29 cellular contexts compared by ENCODE assay signal in the genomic region with DNA sequence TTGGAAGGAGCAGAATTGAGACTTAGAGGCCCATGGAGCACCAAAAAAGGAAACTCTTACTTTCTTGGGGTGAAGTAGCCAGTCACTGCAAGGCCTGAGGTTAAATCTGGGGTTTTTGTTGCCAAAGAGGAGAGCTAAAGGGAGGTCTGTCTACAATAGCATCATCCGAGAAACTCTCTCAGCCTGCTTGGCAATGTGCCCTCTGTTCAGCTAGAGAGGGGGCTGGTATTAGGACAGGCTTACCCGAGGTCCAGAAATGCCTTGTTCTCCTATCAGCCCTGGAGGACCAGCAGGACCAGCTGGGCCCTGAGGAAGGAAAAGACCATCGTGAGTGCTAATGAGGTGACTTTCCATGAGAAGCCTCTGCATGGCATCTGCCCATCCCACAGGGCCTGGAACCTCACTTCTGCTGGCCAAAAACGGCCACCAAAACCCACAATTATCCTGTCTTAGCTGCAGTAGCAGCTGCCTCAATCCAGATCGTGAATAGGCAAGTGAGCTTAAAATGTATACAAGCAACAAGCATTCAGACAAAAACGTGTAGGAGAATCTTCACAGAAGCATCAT.
DNase-seq lines count a peak whose midpoint lies in the region; TF ChIP-seq lines count a peak whose summit lies in the region.
"Had no signal": no experiment of that assay in that cellular context is flagged by ENCODE, and none has a peak within 500 bp of the region (broad histone marks: within the 10 kb centered on the region; RNA-seq: fewer than 3 reads in every experiment).

No MANE protein-coding gene starts in this region.

- H3K4me1 ChIP-seq in GM23248 (ENCODE audit: insufficient read depth) (peaks cover 13% of the 10 kb centered on the region), adipocyte (ENCODE audit: control insufficient read depth, insufficient read depth, low read length) (peaks cover 49% of the 10 kb centered on the region), muscle layer of colon (ENCODE audit: insufficient read depth, low read length) (peaks cover 44% of the 10 kb centered on the region), smooth muscle cell (ENCODE audit: low read depth) (no peaks in the 10 kb centered on the region), PC-9 (replicated peaks; ENCODE audit: insufficient read depth) (no peaks in the 10 kb centered on the region)
- no peaks in the 10 kb centered on the region for H3K4me1 ChIP-seq in CD4-positive, alpha-beta memory T cell (ENCODE audit: insufficient read depth, low read length)
- H3K4me1 ChIP-seq: Caco-2, HAP-1, Peyer's patch, right atrium auricular region, spleen had no signal

- no peak for TF ChIP-seq CTCF in smooth muscle cell (IDR thresholded peaks at IDR 0.05; ENCODE audit: borderline replicate concordance, insufficient read depth, poor library complexity, severe bottlenecking)
- no peak for TF ChIP-seq CTCF in PC-9 (conservative IDR thresholded peaks at IDR 0.05)

- H4K20me1 ChIP-seq in GM23248 (ENCODE audit: insufficient read depth) (no peaks in the 10 kb centered on the region), smooth muscle cell (ENCODE audit: low read depth) (peaks cover 15% of the 10 kb centered on the region), PC-9 (ENCODE audit: insufficient read depth) (no peaks in the 10 kb centered on the region)

- no peaks in the 10 kb centered on the region for H3K9me3 Mint-ChIP-seq in CD4-positive, alpha-beta memory T cell
- H3K9me3 Mint-ChIP-seq: activated CD4-positive, alpha-beta T cell treated with anti-CD3 and anti-CD28 coated beads, Interleukin-2, amount 10 ng/mL, durations not matched to agents 7 days and 5 days; activated T-cell treated with anti-CD3 and anti-CD28 coated beads, Interleukin-2, amount 50 U/mL, for 72 hours; central memory CD8-positive, alpha-beta T cell; effector memory CD8-positive, alpha-beta T cell; mesothelial cell of epicardium; naive thymus-derived CD4-positive, alpha-beta T cell; stimulated activated naive CD8-positive, alpha-beta T cell treated with anti-CD3 and anti-CD28 coated beads, Interleukin-15, amount 100 ng/mL, for 72 hours had no signal

- BruUV-seq in PC-9 (replicated peaks; lab: Mats Ljungman, UMichigan) = no TSS peak

- H2AFZ ChIP-seq in GM23248 (no peak overlapping the region), smooth muscle cell (ENCODE audit: low read depth) (no peak overlapping the region), PC-9 (no peak overlapping the region)

- no peaks in the 10 kb centered on the region for H3K27me3 ChIP-seq in GM23248 (replicated peaks; ENCODE audit: insufficient read depth)
- H3K27me3 ChIP-seq in adipocyte (replicated peaks; ENCODE audit: control insufficient read depth, insufficient read depth, low read length) = no peaks in the 10 kb centered on the region
- H3K27me3 ChIP-seq in muscle layer of colon (ENCODE audit: control insufficient read depth in 1 of 2, insufficient read depth in 2 of 2, low read length in 2 of 2) = no peaks in the 10 kb centered on the region
- H3K27me3 ChIP-seq in smooth muscle cell (ENCODE audit: low read depth) = no peaks in the 10 kb centered on the region
- H3K27me3 ChIP-seq in CD4-positive, alpha-beta memory T cell (ENCODE audit: insufficient read depth, low read length) = no peaks in the 10 kb centered on the region
- H3K27me3 ChIP-seq in PC-9 (ENCODE audit: insufficient read depth, low read depth) = peaks cover 71% of the 10 kb centered on the region
- H3K27me3 ChIP-seq: Peyer's patch, right atrium auricular region had no signal

- CTCF ChIA-PET in CD4-positive, alpha-beta memory T cell (lab: Charles Lee; ENCODE audit: partially characterized antibody) = interaction anchor here (1.0 kb wide), 1 partner anchor 219 kb away, joined by 3 read pairs; no protein-coding TSS in a partner anchor
- CTCF ChIA-PET in PC-9 (lab: Charles Lee) = no interaction called here

- H3K27ac ChIP-seq in GM23248 (peak overlapping the region; percentile 31), muscle layer of colon (ENCODE audit: low read depth, low read length) (peak overlapping the region; percentile 29), smooth muscle cell (ENCODE audit: low read depth) (peak overlapping the region; percentile 65), PC-9 (no peak overlapping the region)
- no peak overlapping the region for H3K27ac ChIP-seq in CD4-positive, alpha-beta memory T cell (ENCODE audit: low read depth, low read length)
- H3K27ac ChIP-seq: C4-2B, heart right ventricle, Peyer's patch, right atrium auricular region, spleen had no signal

- DNase-seq in GM23248 (peak; percentile 43), adipocyte (ENCODE audit: low read depth) (no peak), smooth muscle cell (lab: John Stamatoyannopoulos, UW; ENCODE audit: unreplicated experiment) (no peak), PC-9 (no peak), NCI-H446 treated with DMSO at 0.1 percent for 48 hours (lab: John Stamatoyannopoulos, UW) (no peak)
- no peak for DNase-seq in CD4-positive, alpha-beta memory T cell
- DNase-seq: activated CD4-positive, alpha-beta T cell treated with anti-CD3 and anti-CD28 coated beads, Interleukin-2, amount 10 ng/mL, durations not matched to agents 7 days and 5 days; activated naive CD4-positive, alpha-beta T cell; activated T-cell treated with anti-CD3 and anti-CD28 coated beads, Interleukin-2, amount 50 U/mL, for 72 hours; Caco-2; effector memory CD8-positive, alpha-beta T cell; foreskin melanocyte; GDM1; heart right ventricle; kidney; MM.1S; naive thymus-derived CD4-positive, alpha-beta T cell; NCI-H2029; Peyer's patch; spleen; stimulated activated CD4-positive, alpha-beta T cell treated with anti-CD3 and anti-CD28 coated beads, Interleukin-2, amount 100 ng/mL, for 24 hours; stimulated activated CD8-positive, alpha-beta memory T cell treated with anti-CD3 and anti-CD28 coated beads, Interleukin-4, amount 100 ng/mL, for 48 hours; stimulated activated naive CD8-positive, alpha-beta T cell treated with anti-CD3 and anti-CD28 coated beads, Interleukin-15, amount 100 ng/mL, for 72 hours had no signal

- H3K9ac ChIP-seq in GM23248 (peak overlapping the region; percentile 6; the same call in 1 of the 2 replicates), adipocyte (ENCODE audit: low read length) (peak overlapping the region; percentile 38), muscle layer of colon (ENCODE audit: low read length) (no peak overlapping the region), smooth muscle cell (ENCODE audit: low read depth) (no peak overlapping the region)

- H3K4me1 Mint-ChIP-seq in CD4-positive, alpha-beta memory T cell = no peaks in the 10 kb centered on the region
- H3K4me1 Mint-ChIP-seq: activated CD4-positive, alpha-beta T cell treated with anti-CD3 and anti-CD28 coated beads, Interleukin-2, amount 10 ng/mL, durations not matched to agents 7 days and 5 days; central memory CD8-positive, alpha-beta T cell; stimulated activated naive CD8-positive, alpha-beta T cell treated with anti-CD3 and anti-CD28 coated beads, Interleukin-15, amount 100 ng/mL, for 72 hours had no signal

- no peak overlapping the region for H3K27ac Mint-ChIP-seq in CD4-positive, alpha-beta memory T cell
- H3K27ac Mint-ChIP-seq: activated CD4-positive, alpha-beta T cell treated with anti-CD3 and anti-CD28 coated beads, Interleukin-2, amount 10 ng/mL, durations not matched to agents 7 days and 5 days; activated T-cell treated with anti-CD3 and anti-CD28 coated beads, Interleukin-2, amount 50 U/mL, for 72 hours; effector memory CD8-positive, alpha-beta T cell; naive thymus-derived CD4-positive, alpha-beta T cell; stimulated activated naive CD8-positive, alpha-beta T cell treated with anti-CD3 and anti-CD28 coated beads, Interleukin-15, amount 100 ng/mL, for 72 hours had no signal

- POLR2A ChIA-PET in CD4-positive, alpha-beta memory T cell (lab: Charles Lee; ENCODE audit: partially characterized antibody) = no interaction called here
- POLR2A ChIA-PET in PC-9 (lab: Charles Lee; ENCODE audit: unreplicated experiment) = no interaction called here

- in situ Hi-C loops in GM23248 (cut with MboI) = no loop called here

- H3K4me3 ChIP-seq in GM23248 = no peak overlapping the region
- H3K4me3 ChIP-seq in adipocyte (ENCODE audit: low read length) = no peak overlapping the region
- H3K4me3 ChIP-seq in muscle layer of colon (ENCODE audit: low read depth in 1 of 2, low read length in 2 of 2) = no peak overlapping the region
- no peak overlapping the region for H3K4me3 ChIP-seq in smooth muscle cell
- no peak overlapping the region for H3K4me3 ChIP-seq in CD4-positive, alpha-beta memory T cell (ENCODE audit: low read length in 2 of 2)
- no peak overlapping the region for H3K4me3 ChIP-seq in PC-9
- H3K4me3 ChIP-seq: HAP-1, heart right ventricle, Peyer's patch, right atrium auricular region, spleen had no signal

- peaks cover 99% of the 10 kb centered on the region for H3F3A ChIP-seq in GM23248 (ENCODE audit: insufficient read depth)
- peaks cover 91% of the 10 kb centered on the region for H3F3A ChIP-seq in smooth muscle cell (ENCODE audit: low read depth)
- H3F3A ChIP-seq in PC-9 (ENCODE audit: insufficient read depth, low read depth) = no peaks in the 10 kb centered on the region

- no peaks in the 10 kb centered on the region for H3K36me3 Mint-ChIP-seq in CD4-positive, alpha-beta memory T cell

- no peaks in the 10 kb centered on the region for H3K27me3 Mint-ChIP-seq in CD4-positive, alpha-beta memory T cell
- H3K27me3 Mint-ChIP-seq: activated CD4-positive, alpha-beta T cell treated with anti-CD3 and anti-CD28 coated beads, Interleukin-2, amount 10 ng/mL, durations not matched to agents 7 days and 5 days; central memory CD8-positive, alpha-beta T cell; naive thymus-derived CD4-positive, alpha-beta T cell; stimulated activated naive CD8-positive, alpha-beta T cell treated with anti-CD3 and anti-CD28 coated beads, Interleukin-15, amount 100 ng/mL, for 72 hours had no signal

- H3K36me3 ChIP-seq in GM23248 (ENCODE audit: low read depth) = peaks cover 99% of the 10 kb centered on the region
- peaks cover 100% of the 10 kb centered on the region for H3K36me3 ChIP-seq in adipocyte (ENCODE audit: control insufficient read depth, insufficient read depth, low read length, severe bottlenecking)
- peaks cover 94% of the 10 kb centered on the region for H3K36me3 ChIP-seq in muscle layer of colon (ENCODE audit: insufficient read depth, low read length)
- peaks cover 36% of the 10 kb centered on the region for H3K36me3 ChIP-seq in smooth muscle cell (ENCODE audit: low read depth)
- H3K36me3 ChIP-seq in CD4-positive, alpha-beta memory T cell (ENCODE audit: insufficient read depth, low read length) = no peaks in the 10 kb centered on the region
- H3K36me3 ChIP-seq in PC-9 (ENCODE audit: low read depth) = no peaks in the 10 kb centered on the region
- H3K36me3 ChIP-seq: HAP-1 had no signal

- H3K4me2 ChIP-seq in GM23248 (ENCODE audit: unreplicated experiment) = no peak overlapping the region
- H3K4me2 ChIP-seq in smooth muscle cell = no peak overlapping the region
- H3K4me2 ChIP-seq in PC-9 = no peak overlapping the region

- no peaks in the 10 kb centered on the region for H3K9me2 ChIP-seq in GM23248 (ENCODE audit: insufficient read depth)
- H3K9me2 ChIP-seq in PC-9 (ENCODE audit: insufficient read depth) = no peaks in the 10 kb centered on the region

- intact Hi-C loops in CD4-positive, alpha-beta memory T cell (cut with micrococcal nuclease) = no loop called here
- intact Hi-C loops in PC-9 (cut with micrococcal nuclease; ENCODE audit: unreplicated experiment) = no loop called here

- 49 to 52% methylated on average over 6 of the region's 6 CpGs for WGBS in GM23248 (ENCODE audit: low coverage in 1 of 2, low lambda C conversion rate in 2 of 2, missing lambda C conversion rate in 2 of 2), 2 experiments
- 75% methylated on average over 6 of the region's 6 CpGs for WGBS in smooth muscle cell (ENCODE audit: low lambda C conversion rate)

- H3K79me2 ChIP-seq in GM23248 (ENCODE audit: insufficient read depth) (peaks cover 92% of the 10 kb centered on the region), smooth muscle cell (ENCODE audit: low read depth) (peaks cover 62% of the 10 kb centered on the region), PC-9 (ENCODE audit: low read depth) (no peaks in the 10 kb centered on the region)

- no peak overlapping the region for H3K4me3 Mint-ChIP-seq in CD4-positive, alpha-beta memory T cell
- H3K4me3 Mint-ChIP-seq: activated CD4-positive, alpha-beta T cell treated with anti-CD3 and anti-CD28 coated beads, Interleukin-2, amount 10 ng/mL, durations not matched to agents 7 days and 5 days; activated T-cell treated with anti-CD3 and anti-CD28 coated beads, Interleukin-2, amount 50 U/mL, for 72 hours; central memory CD8-positive, alpha-beta T cell; effector memory CD8-positive, alpha-beta T cell; mesothelial cell of epicardium; naive thymus-derived CD4-positive, alpha-beta T cell; stimulated activated naive CD8-positive, alpha-beta T cell treated with anti-CD3 and anti-CD28 coated beads, Interleukin-15, amount 100 ng/mL, for 72 hours had no signal

- H3K9me3 ChIP-seq in GM23248 (ENCODE audit: low read depth) = no peaks in the 10 kb centered on the region
- no peaks in the 10 kb centered on the region for H3K9me3 ChIP-seq in adipocyte (ENCODE audit: control insufficient read depth, low read length)
- no peaks in the 10 kb centered on the region for H3K9me3 ChIP-seq in muscle layer of colon (ENCODE audit: low read length)
- H3K9me3 ChIP-seq in smooth muscle cell (replicated peaks; ENCODE audit: low read depth) = no peaks in the 10 kb centered on the region
- H3K9me3 ChIP-seq in CD4-positive, alpha-beta memory T cell (ENCODE audit: control insufficient read depth in 1 of 2, low read length in 2 of 2) = no peaks in the 10 kb centered on the region
- no peaks in the 10 kb centered on the region for H3K9me3 ChIP-seq in PC-9 (ENCODE audit: insufficient read depth, low read depth)
- H3K9me3 ChIP-seq: Caco-2, HAP-1, heart right ventricle, Peyer's patch, right atrium auricular region, spleen had no signal

Comparison
In these comparisons a context has a peak if more than half of its experiments do, and no peak if none do; other contexts are left out.
1. H3K27ac ChIP-seq: peak in GM23248 (single experiment), muscle layer of colon (single experiment) and smooth muscle cell (single experiment); none in CD4-positive, alpha-beta memory T cell (single experiment) and PC-9 (single experiment).
2. H3K9ac ChIP-seq: peak in GM23248 (single experiment) and adipocyte (single experiment); none in muscle layer of colon (single experiment) and smooth muscle cell (single experiment).